8 cellular contexts compared by ENCODE assay signal in genomic region chr3:192563417-192563816, GRCh38.
"Had no signal": no experiment of that assay in that cellular context is flagged by ENCODE, and none has a peak within 500 bp of the region (broad histone marks: within the 10 kb centered on the region; RNA-seq: fewer than 3 reads in every experiment).

No MANE protein-coding gene starts in this region.

- FAIRE-seq: G401.6, GM12878, GM12891, GM12892, GM18507, GM19239 had no signal

- H3K4me3 ChIP-seq: GM12878 had no signal

- DNase-seq: GDM1, GF-D8 had no signal

- ATAC-seq: GM12878 had no signal
